In genomic region chr6:26568601-26569432, GRCh38 we compare ENCODE assay signal across 8 cellular contexts. TPM values are rescaled to one million over a fixed set of nuclear protein-coding genes. Genes with fewer than 3 reads are reported as not detected.
DNase-seq lines count a peak whose midpoint lies in the region; ATAC-seq and TF ChIP-seq lines count a peak whose summit lies in the region.

No MANE protein-coding gene starts in this region.

- peaks cover 0 to 24% of the 10 kb centered on the region in 2 donors for H3K4me1 ChIP-seq in left lung

- peak overlapping the region; percentile 37 to 64 for H3K27ac ChIP-seq in left lung

- intact Hi-C loops in left lung (cut with DNase I): no loop called here

- no peaks in the 10 kb centered on the region for H3K36me3 ChIP-seq in left lung

- ATAC-seq in GM19025 (IDR thresholded peaks at IDR 0.05; ENCODE audit: low read depth, unreplicated experiment) (peak; percentile 56), HG03460 (IDR thresholded peaks at IDR 0.05; ENCODE audit: unreplicated experiment) (peak; percentile 69), left lung (peak; percentile 79)

- TF ChIP-seq CTCF in left lung (IDR thresholded peaks at IDR 0.05): no peak

- no peaks in the 10 kb centered on the region for H3K27me3 ChIP-seq in left lung

- H3K4me3 ChIP-seq in left lung: peak overlapping the region; percentile 50 to 51

- DNase-seq in AG08396 (ENCODE audit: low spot score) (peak; percentile 81), NCI-H526 (lab: John Stamatoyannopoulos, UW) (peak; percentile 89 to 92), dedifferentiated amniotic fluid mesenchymal stem cell (ENCODE audit: extremely low spot score) (peak; percentile 87), left lung (peak; percentile 82 to 91)
- DNase-seq in activated CD4-positive, alpha-beta T cell treated with anti-CD3 and anti-CD28 coated beads for 48 hours: peak; percentile 98
- DNase-seq in stimulated activated CD4-positive, alpha-beta T cell treated with anti-CD3 and anti-CD28 coated beads, Interleukin-2, amount 100 ng/mL, for 48 hours: peak; percentile 100

- H3K9me3 ChIP-seq in left lung: no peaks in the 10 kb centered on the region

RNA-seq across cellular contexts. Expression of gene ABT1, which starts 27.9 kb away (rescaled TPM):
- total RNA-seq in left lung: 10 to 100 TPM in 1 of 2 donors, 1 to 10 TPM in 1; 9.8 to 13.5 TPM

RNA-seq across cellular contexts. Expression of gene HMGN4, which starts 30.7 kb away (rescaled TPM):
- total RNA-seq in left lung: 10 to 100 TPM; 41.2 to 47.2 TPM

Comparison
In these comparisons a context has a peak if more than half of its experiments do, and no peak if none do; other contexts are left out.
1. Peak in every context shown above with its lines: DNase-seq, ATAC-seq, H3K4me3 ChIP-seq and H3K27ac ChIP-seq.